In the genomic region with DNA sequence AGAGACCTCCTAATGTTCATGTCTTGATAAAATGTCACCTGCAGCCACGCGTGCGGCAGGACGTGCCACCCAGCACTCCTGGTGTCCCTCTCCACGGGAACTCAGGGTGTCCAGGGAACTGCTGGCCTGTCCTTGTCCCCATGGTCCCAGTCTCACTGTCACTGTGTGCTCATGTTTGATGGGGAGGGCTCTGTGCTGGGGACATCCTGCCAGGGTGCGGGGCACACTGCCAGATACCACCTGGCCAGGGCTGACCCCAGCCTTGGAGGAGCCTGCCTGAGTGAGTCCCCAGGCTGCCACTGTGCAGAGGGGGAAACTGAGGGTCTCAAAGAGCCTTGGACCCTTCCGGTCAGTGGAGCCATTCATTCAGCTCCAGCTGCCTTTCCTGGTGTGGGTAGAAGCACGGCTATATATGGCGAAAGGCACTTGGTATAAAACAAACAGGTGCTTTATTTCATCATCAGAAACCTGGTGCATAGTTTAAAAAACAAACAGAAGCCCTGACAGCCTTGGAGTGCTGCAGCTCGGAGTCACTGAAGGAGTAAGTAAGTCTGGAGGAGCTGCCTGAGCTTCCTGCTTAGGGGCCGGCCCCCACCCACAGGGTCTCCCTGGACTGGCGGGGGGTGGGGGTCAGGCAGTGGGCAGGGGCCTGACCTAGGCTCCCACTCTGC, we compare ENCODE assay signal across 14 cellular contexts. TPM values are rescaled to one million over a fixed set of nuclear protein-coding genes. Genes with fewer than 3 reads are reported as not detected.
DNase-seq lines count a peak whose midpoint lies in the region; ATAC-seq, FAIRE-seq and TF ChIP-seq lines count a peak whose summit lies in the region.
"Had no signal": no experiment of that assay in that cellular context is flagged by ENCODE, and none has a peak within 500 bp of the region (broad histone marks: within the 10 kb centered on the region; RNA-seq: fewer than 3 reads in every experiment).

No MANE protein-coding gene starts in this region.

- POLR2A ChIA-PET in activated CD8-positive, alpha-beta T cell treated with anti-CD3 and anti-CD28 coated beads, Interleukin-2, amount 10 ng/mL, durations not matched to agents 7 days and 5 days (lab: Charles Lee), result no interaction called here

- no peaks in the 10 kb centered on the region for H3K9me2 ChIP-seq in GM23248 (ENCODE audit: insufficient read depth)

- no peak for ATAC-seq in activated CD8-positive, alpha-beta T cell treated with anti-CD3 and anti-CD28 coated beads, Interleukin-2, amount 10 ng/mL, durations not matched to agents 7 days and 5 days
- peak; percentile 43 to 59 for ATAC-seq in lower lobe of right lung

- H3K27ac Mint-ChIP-seq in activated naive CD4-positive, alpha-beta T cell treated with anti-CD3 and anti-CD28 coated beads, Interleukin-2, amount 50 U/mL, for 24 hours, result peak overlapping the region; percentile 35
- peak overlapping the region; percentile 61 for H3K27ac Mint-ChIP-seq in activated CD8-positive, alpha-beta T cell treated with anti-CD3 and anti-CD28 coated beads, Interleukin-2, amount 10 ng/mL, durations not matched to agents 7 days and 5 days
- H3K27ac Mint-ChIP-seq: endodermal cell had no signal

- no peak overlapping the region for H2AFZ ChIP-seq in GM23248

- H3K27me3 ChIP-seq in lower lobe of right lung (ENCODE audit: low read depth) (no peaks in the 10 kb centered on the region), transverse colon (no peaks in the 10 kb centered on the region), GM23248 (replicated peaks; ENCODE audit: insufficient read depth) (no peaks in the 10 kb centered on the region)
- H3K27me3 ChIP-seq: SJSA1 had no signal

- H4K20me1 ChIP-seq in GM23248 (ENCODE audit: insufficient read depth), result no peaks in the 10 kb centered on the region

- H3K9me3 ChIP-seq in lower lobe of right lung (no peaks in the 10 kb centered on the region), transverse colon (no peaks in the 10 kb centered on the region), GM23248 (ENCODE audit: low read depth) (no peaks in the 10 kb centered on the region)
- H3K9me3 ChIP-seq: SJSA1 had no signal

- H3K4me3 Mint-ChIP-seq in activated naive CD4-positive, alpha-beta T cell treated with anti-CD3 and anti-CD28 coated beads, Interleukin-2, amount 50 U/mL, for 24 hours, result no peak overlapping the region
- no peak overlapping the region for H3K4me3 Mint-ChIP-seq in activated CD8-positive, alpha-beta T cell treated with anti-CD3 and anti-CD28 coated beads, Interleukin-2, amount 10 ng/mL, durations not matched to agents 7 days and 5 days
- H3K4me3 Mint-ChIP-seq: endodermal cell had no signal

- no peak overlapping the region for H3K4me2 ChIP-seq in GM23248 (ENCODE audit: unreplicated experiment)

- no peak for FAIRE-seq in GM19239 (lab: Jason Lieb, UNC)
- FAIRE-seq: GM12892 had no signal

- H3K4me1 ChIP-seq in lower lobe of right lung, result peaks cover 53% of the 10 kb centered on the region
- H3K4me1 ChIP-seq in transverse colon, result peaks cover 7 to 40% (median 29%) of the 10 kb centered on the region in 4 donors
- H3K4me1 ChIP-seq in GM23248 (ENCODE audit: insufficient read depth), result peaks cover 5% of the 10 kb centered on the region; the same call in 1 of the 2 replicates

- no peak for DNase-seq in activated naive CD4-positive, alpha-beta T cell treated with anti-CD3 and anti-CD28 coated beads, Interleukin-2, amount 50 U/mL, for 16 hours
- DNase-seq in activated CD8-positive, alpha-beta T cell treated with anti-CD3 and anti-CD28 coated beads, Interleukin-2, amount 10 ng/mL, durations not matched to agents 7 days and 5 days, result no peak
- DNase-seq in lower lobe of right lung (peak; percentile 36), transverse colon (no peak), GM23248 (no peak), GM19239 (ENCODE audit: insufficient read length, low spot score) (no peak)
- DNase-seq in stimulated activated CD4-positive, alpha-beta T cell treated with anti-CD3 and anti-CD28 coated beads, Interleukin-1b, Interleukin-23, amount 100 ng/mL, for 48 hours, result no peak
- DNase-seq: stimulated activated naive CD4-positive, alpha-beta T cell treated with Interleukin-2 at 50 U/mL for 16 hours had no signal

- peaks cover 15% of the 10 kb centered on the region for H3K4me1 Mint-ChIP-seq in activated naive CD4-positive, alpha-beta T cell treated with anti-CD3 and anti-CD28 coated beads, Interleukin-2, amount 50 U/mL, for 24 hours
- peaks cover 22% of the 10 kb centered on the region for H3K4me1 Mint-ChIP-seq in activated CD8-positive, alpha-beta T cell treated with anti-CD3 and anti-CD28 coated beads, Interleukin-2, amount 10 ng/mL, durations not matched to agents 7 days and 5 days (ENCODE audit: low read depth)

- peaks cover 6% of the 10 kb centered on the region for H3K36me3 Mint-ChIP-seq in activated naive CD4-positive, alpha-beta T cell treated with anti-CD3 and anti-CD28 coated beads, Interleukin-2, amount 50 U/mL, for 24 hours
- peaks cover 46% of the 10 kb centered on the region for H3K36me3 Mint-ChIP-seq in activated CD8-positive, alpha-beta T cell treated with anti-CD3 and anti-CD28 coated beads, Interleukin-2, amount 10 ng/mL, durations not matched to agents 7 days and 5 days (ENCODE audit: low read depth)

- no peak for TF ChIP-seq EP300 in transverse colon (IDR thresholded peaks at IDR 0.05; ENCODE audit: low read depth)

- TF ChIP-seq POLR2A in transverse colon (IDR thresholded peaks at IDR 0.05), result no peak

- intact Hi-C loops in lower lobe of right lung (cut with DNase I), result no loop called here
- intact Hi-C loops in transverse colon (cut with DNase I; ENCODE audit: low total_unique reads), result loop anchor here (5.0 kb wide), 2 partner anchors 88 to 168 kb away; a partner anchor contains a TSS

- peaks cover 12% of the 10 kb centered on the region; the same call in 1 of the 2 replicates for H3F3A ChIP-seq in GM23248 (ENCODE audit: insufficient read depth)

- CTCF ChIA-PET in activated CD8-positive, alpha-beta T cell treated with anti-CD3 and anti-CD28 coated beads, Interleukin-2, amount 10 ng/mL, durations not matched to agents 7 days and 5 days (lab: Charles Lee), result no interaction called here

- H3K79me2 ChIP-seq in GM23248 (ENCODE audit: insufficient read depth), result peaks cover 3% of the 10 kb centered on the region

- 71 to 85% methylated on average over 6 to 9 of the region's 12 CpGs for WGBS in transverse colon (ENCODE audit: low coverage in 1 of 2), 2 donors
- 79 to 85% methylated on average over 12 of the region's 12 CpGs for WGBS in GM23248 (ENCODE audit: low coverage in 1 of 2, low lambda C conversion rate in 2 of 2, missing lambda C conversion rate in 2 of 2), 2 experiments

- in situ Hi-C loops in transverse colon (cut with MboI; ENCODE audit: low pct_ligation_motif_present in 1 of 4, low pct_unique_long_range_greater_than_20kb in 1 of 4, low sequenced_read_pairs in 3 of 4) (loop anchor here in 2 of 4 donors (25.0 kb wide), 1 partner anchor 168 kb away; a partner anchor contains a TSS), GM23248 (cut with MboI) (no loop called here)

- no peak overlapping the region for H3K9ac ChIP-seq in GM23248

- H3K27me3 Mint-ChIP-seq in activated naive CD4-positive, alpha-beta T cell treated with anti-CD3 and anti-CD28 coated beads, Interleukin-2, amount 50 U/mL, for 24 hours, result no peaks in the 10 kb centered on the region
- H3K27me3 Mint-ChIP-seq in activated CD8-positive, alpha-beta T cell treated with anti-CD3 and anti-CD28 coated beads, Interleukin-2, amount 10 ng/mL, durations not matched to agents 7 days and 5 days (ENCODE audit: low read depth), result no peaks in the 10 kb centered on the region

- H3K27ac ChIP-seq in lower lobe of right lung (peak overlapping the region; percentile 97), transverse colon (peak overlapping the region; percentile 90 to 97 (median 92)), GM23248 (no peak overlapping the region)
- H3K27ac ChIP-seq: C4-2B, SJSA1 had no signal

- H3K4me3 ChIP-seq in lower lobe of right lung, result no peak overlapping the region
- H3K4me3 ChIP-seq in transverse colon, result no peak overlapping the region
- no peak overlapping the region for H3K4me3 ChIP-seq in GM23248
- H3K4me3 ChIP-seq: SJSA1, skin epidermis had no signal

- H3K9me3 Mint-ChIP-seq in activated naive CD4-positive, alpha-beta T cell treated with anti-CD3 and anti-CD28 coated beads, Interleukin-2, amount 50 U/mL, for 24 hours, result no peaks in the 10 kb centered on the region
- H3K9me3 Mint-ChIP-seq in activated CD8-positive, alpha-beta T cell treated with anti-CD3 and anti-CD28 coated beads, Interleukin-2, amount 10 ng/mL, durations not matched to agents 7 days and 5 days (ENCODE audit: insufficient read depth), result no peaks in the 10 kb centered on the region
- H3K9me3 Mint-ChIP-seq: endodermal cell had no signal

- H3K36me3 ChIP-seq in lower lobe of right lung, result peaks cover 62% of the 10 kb centered on the region
- peaks cover 0 to 27% (median 6%) of the 10 kb centered on the region in 4 donors for H3K36me3 ChIP-seq in transverse colon
- no peaks in the 10 kb centered on the region; the same call in 1 of the 2 replicates for H3K36me3 ChIP-seq in GM23248 (ENCODE audit: low read depth)

- TF ChIP-seq CTCF in lower lobe of right lung (IDR thresholded peaks at IDR 0.05) (no peak), transverse colon (IDR thresholded peaks at IDR 0.05) (no peak)

RNA-seq across cellular contexts. Expression of a gene that starts 32.9 kb away (rescaled TPM):
- total RNA-seq in activated CD8-positive, alpha-beta T cell treated with anti-CD3 and anti-CD28 coated beads, Interleukin-2, amount 10 ng/mL, durations not matched to agents 7 days and 5 days, result 10 to 100 TPM; 47.6 to 52.3 TPM
- total RNA-seq in lower lobe of right lung, result 20.7 TPM
- 10 to 100 TPM in 2 of 4 donors, 1 to 10 TPM in 2; 8.6 to 43.0 (median 12.8) TPM for total RNA-seq in transverse colon
- 15.9 and 20.6 TPM in 2 replicates for total RNA-seq in GM23248 (2014; rRNA removed; shearing (Covaris generic))
- 19.3 and 20.5 TPM in 2 replicates for polyA plus RNA-seq in GM23248 (2016; fragmentation: Nextera tagmentation; extraction: Ambion mirVana)

RNA-seq across cellular contexts. Expression of a gene that starts 33.1 kb away (rescaled TPM):
- total RNA-seq in activated CD8-positive, alpha-beta T cell treated with anti-CD3 and anti-CD28 coated beads, Interleukin-2, amount 10 ng/mL, durations not matched to agents 7 days and 5 days, result 1 to 10 TPM; 2.2 to 2.6 TPM
- total RNA-seq in lower lobe of right lung, result 7.1 TPM
- total RNA-seq in transverse colon, result 1 to 10 TPM; 2.5 to 7.9 (median 4.1) TPM
- total RNA-seq in GM23248 (2014; rRNA removed; shearing (Covaris generic)), result 5.8 and 7.1 TPM in 2 replicates
- polyA plus RNA-seq in GM23248 (2016; fragmentation: Nextera tagmentation; extraction: Ambion mirVana), result 5.1 and 6.5 TPM in 2 replicates
